ENCODE assay signal across 9 cellular contexts in genomic region chr11:18853086-18853720, GRCh38.
DNase-seq lines count a peak whose midpoint lies in the region; ATAC-seq, FAIRE-seq and TF ChIP-seq lines count a peak whose summit lies in the region.
"Had no signal": no experiment of that assay in that cellular context is flagged by ENCODE, and none has a peak within 500 bp of the region (broad histone marks: within the 10 kb centered on the region; RNA-seq: fewer than 3 reads in every experiment).

No MANE protein-coding gene starts in this region.

- TF ChIP-seq CTCF in GM12872 (IDR thresholded peaks at IDR 0.05; ENCODE audit: insufficient read depth, low read depth, low read length), result peak; percentile 75
- peak; percentile 78 for TF ChIP-seq CTCF in MM.1S (IDR thresholded peaks at IDR 0.05; ENCODE audit: low read length)
- TF ChIP-seq CTCF in K562 (IDR thresholded peaks at IDR 0.05 in 2 of 3, conservative IDR thresholded peaks at IDR 0.05 in 1 of 3; ENCODE audit: insufficient read depth in 2 of 3, low read depth in 1 of 3, low read length in 3 of 3), result peak; percentile 52 to 57 (median 55); a peak in 4 of 6 replicates
- peak; percentile 42 to 60 (median 43) for TF ChIP-seq CTCF in nephron (IDR thresholded peaks at IDR 0.05; ENCODE audit: unreplicated experiment in 3 of 3)

- H3K27ac ChIP-seq in MM.1S (ENCODE audit: low read length), result no peak overlapping the region
- H3K27ac ChIP-seq in K562 (ENCODE audit: extremely low read depth, low read depth, low read length), result no peak overlapping the region

- FAIRE-seq in K562 (lab: Jason Lieb, UNC), result peak; percentile 70
- FAIRE-seq: TTC549 had no signal

- H3K79me2 ChIP-seq in MM.1S (ENCODE audit: low read length) (no peaks in the 10 kb centered on the region), K562 (ENCODE audit: control insufficient read depth, insufficient read depth, low read length) (no peaks in the 10 kb centered on the region)

- H2AFZ ChIP-seq in MM.1S (ENCODE audit: low read length) (no peak overlapping the region), K562 (ENCODE audit: low read depth, low read length) (no peak overlapping the region)

- H3K27me3 Mint-ChIP-seq in nephron (ENCODE audit: low read depth), result no peaks in the 10 kb centered on the region
- peaks cover 9% of the 10 kb centered on the region for H3K27me3 Mint-ChIP-seq in activated naive CD4-positive, alpha-beta T cell treated with anti-CD3 and anti-CD28 coated beads for 36 hours (ENCODE audit: low read depth)

- H3K4me1 ChIP-seq in MM.1S (ENCODE audit: low read length) (no peaks in the 10 kb centered on the region), K562 (replicated peaks in 1 of 2; ENCODE audit: control insufficient read depth in 2 of 2, insufficient read depth in 2 of 2, low read length in 2 of 2) (no peaks in the 10 kb centered on the region)

- intact Hi-C loops in K562 (cut with micrococcal nuclease), result loop anchor here (1.0 kb wide), 1 partner anchor 78 kb away; no protein-coding TSS in a partner anchor
- intact Hi-C loops in activated naive CD4-positive, alpha-beta T cell treated with anti-CD3 and anti-CD28 coated beads for 36 hours (cut with micrococcal nuclease), result loop anchor here (1.0 kb wide), 1 partner anchor 78 kb away; no protein-coding TSS in a partner anchor

- H3K4me3 Mint-ChIP-seq in nephron, result no peak overlapping the region
- H3K4me3 Mint-ChIP-seq in activated naive CD4-positive, alpha-beta T cell treated with anti-CD3 and anti-CD28 coated beads for 36 hours, result no peak overlapping the region

- no peak for TF ChIP-seq POLR2A in K562 (conservative IDR thresholded peaks at IDR 0.05)

- CTCF ChIA-PET in K562 (lab: Yijun Ruan, JAX; ENCODE audit: low intra/inter-chr PET ratio), result no interaction called here
- CTCF ChIA-PET in activated naive CD4-positive, alpha-beta T cell treated with anti-CD3 and anti-CD28 coated beads for 36 hours (lab: Charles Lee), result interaction anchor here (0.6 to 1.2 kb wide), 3 partner anchors 13 to 864 kb away, joined by 3 to 4 read pairs (median 3); no protein-coding TSS in a partner anchor

- H3K36me3 ChIP-seq in MM.1S (replicated peaks; ENCODE audit: insufficient read depth, low read length) (no peaks in the 10 kb centered on the region), K562 (ENCODE audit: control insufficient read depth, insufficient read depth, low read length) (no peaks in the 10 kb centered on the region)

- H3K36me3 Mint-ChIP-seq in nephron (ENCODE audit: low read depth), result no peaks in the 10 kb centered on the region
- no peaks in the 10 kb centered on the region for H3K36me3 Mint-ChIP-seq in activated naive CD4-positive, alpha-beta T cell treated with anti-CD3 and anti-CD28 coated beads for 36 hours (ENCODE audit: low read depth)

- peak in 1 of 2 experiments; percentile 58; a peak in 2 of 4 replicates for TF ChIP-seq RAD21 in K562 (CRISPR knock-in tag; conservative IDR thresholded peaks at IDR 0.05 in 1 of 2, IDR thresholded peaks at IDR 0.05 in 1 of 2)

- H3K4me1 Mint-ChIP-seq in nephron, result no peaks in the 10 kb centered on the region
- H3K4me1 Mint-ChIP-seq in activated naive CD4-positive, alpha-beta T cell treated with anti-CD3 and anti-CD28 coated beads for 36 hours (ENCODE audit: low read depth), result no peaks in the 10 kb centered on the region

- DNase-seq in MM.1S, result peak; percentile 71
- DNase-seq in K562 (ENCODE audit: extremely low read depth in 1 of 4, low spot score in 3 of 4), result peak in 1 of 4 experiments; percentile 17
- no peak for DNase-seq in HuH-7.5 (ENCODE audit: low spot score)
- DNase-seq in stimulated activated CD4-positive, alpha-beta T cell treated with anti-CD3 and anti-CD28 coated beads, Interleukin-1b, Interleukin-23, amount 100 ng/mL, for 48 hours, result no peak
- DNase-seq in activated naive CD4-positive, alpha-beta T cell treated with anti-CD3 and anti-CD28 coated beads for 36 hours, result no peak

- H3K9ac ChIP-seq in MM.1S (ENCODE audit: low read length) (no peak overlapping the region), K562 (ENCODE audit: insufficient read depth in 1 of 2, low read depth in 2 of 2, low read length in 2 of 2) (no peak overlapping the region)

- H3K4me3 ChIP-seq in MM.1S (ENCODE audit: low read length) (no peak overlapping the region), K562 (no peak overlapping the region)

- H3K9me3 ChIP-seq in MM.1S (replicated peaks; ENCODE audit: insufficient read depth, low read length) (no peaks in the 10 kb centered on the region), K562 (replicated peaks; ENCODE audit: control insufficient read depth, insufficient read depth, low read depth, low read length) (no peaks in the 10 kb centered on the region)

- POLR2A ChIA-PET in K562 (lab: Yijun Ruan, JAX), result no interaction called here

- H3K27me3 ChIP-seq in MM.1S (replicated peaks; ENCODE audit: insufficient read depth, low read length), result no peaks in the 10 kb centered on the region
- no peaks in the 10 kb centered on the region; a peak in 1 of 5 replicates for H3K27me3 ChIP-seq in K562 (ENCODE audit: control insufficient read depth in 2 of 2, insufficient read depth in 2 of 2, low read length in 2 of 2)

- H3K4me2 ChIP-seq in MM.1S (ENCODE audit: low read depth, low read length) (no peak overlapping the region), K562 (ENCODE audit: insufficient read depth, low read length) (no peak overlapping the region)

- no peaks in the 10 kb centered on the region for H3F3A ChIP-seq in MM.1S (ENCODE audit: insufficient read depth, low read length)

- ATAC-seq in GM21717 (IDR thresholded peaks at IDR 0.05; ENCODE audit: unreplicated experiment) (peak; percentile 69), K562 (peak; percentile 83)

- H4K20me1 ChIP-seq in MM.1S (ENCODE audit: insufficient read depth, low read length) (no peaks in the 10 kb centered on the region), K562 (replicated peaks; ENCODE audit: control insufficient read depth, insufficient read depth, low read length) (no peaks in the 10 kb centered on the region)

- no peak overlapping the region for H3K27ac Mint-ChIP-seq in nephron
- H3K27ac Mint-ChIP-seq in activated naive CD4-positive, alpha-beta T cell treated with anti-CD3 and anti-CD28 coated beads for 36 hours, result no peak overlapping the region

- no peak for TF ChIP-seq EP300 in K562 (IDR thresholded peaks at IDR 0.05; ENCODE audit: low read length)

- WGBS in K562 (ENCODE audit: insufficient coverage, low coverage, missing lambda C conversion rate), result 2% methylated on average over 5 of the region's 5 CpGs

- H3K9me3 Mint-ChIP-seq in nephron, result peaks cover 3% of the 10 kb centered on the region
- no peaks in the 10 kb centered on the region for H3K9me3 Mint-ChIP-seq in activated naive CD4-positive, alpha-beta T cell treated with anti-CD3 and anti-CD28 coated beads for 36 hours

- BruUV-seq in K562 (replicated peaks; lab: Mats Ljungman, UMichigan), result no TSS peak

- H3K9me2 ChIP-seq in MM.1S (replicated peaks; ENCODE audit: insufficient read depth, low read length), result no peaks in the 10 kb centered on the region

- in situ Hi-C loops in K562 (cut with MboI), result no loop called here

- no peaks in the 10 kb centered on the region for H3K9me1 ChIP-seq in K562 (ENCODE audit: control insufficient read depth, insufficient read depth, low read length)

TF ChIP-seq in K562, 482 proteins besides CTCF, POLR2A, EP300 and RAD21 (continues in another document):
- TF ChIP-seq, protein P1, sequence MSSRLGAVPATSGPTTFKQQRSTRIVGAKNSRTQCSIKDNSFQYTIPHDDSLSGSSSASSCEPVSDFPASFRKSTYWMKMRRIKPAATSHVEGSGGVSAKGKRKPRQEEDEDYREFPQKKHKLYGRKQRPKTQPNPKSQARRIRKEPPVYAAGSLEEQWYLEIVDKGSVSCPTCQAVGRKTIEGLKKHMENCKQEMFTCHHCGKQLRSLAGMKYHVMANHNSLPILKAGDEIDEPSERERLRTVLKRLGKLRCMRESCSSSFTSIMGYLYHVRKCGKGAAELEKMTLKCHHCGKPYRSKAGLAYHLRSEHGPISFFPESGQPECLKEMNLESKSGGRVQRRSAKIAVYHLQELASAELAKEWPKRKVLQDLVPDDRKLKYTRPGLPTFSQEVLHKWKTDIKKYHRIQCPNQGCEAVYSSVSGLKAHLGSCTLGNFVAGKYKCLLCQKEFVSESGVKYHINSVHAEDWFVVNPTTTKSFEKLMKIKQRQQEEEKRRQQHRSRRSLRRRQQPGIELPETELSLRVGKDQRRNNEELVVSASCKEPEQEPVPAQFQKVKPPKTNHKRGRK (tag; IDR thresholded peaks at IDR 0.05), result peak; percentile 86
- TF ChIP-seq ZNF766 (CRISPR knock-in tag; conservative IDR thresholded peaks at IDR 0.05), result no peak
- peak; percentile 8; the same call in 1 of the 2 replicates for TF ChIP-seq MAFF (IDR thresholded peaks at IDR 0.05; ENCODE audit: low read length)
- peak; percentile 51 for TF ChIP-seq ZNF316 (IDR thresholded peaks at IDR 0.05)
